Comparison of ENCODE assay signal across 18 cellular contexts in genomic region chr2:439540-440465, GRCh38.
A peak's percentile ranks its signal among the peaks of the same experiment; 100 is the strongest.
DNase-seq lines count a peak whose midpoint lies in the region; ATAC-seq, FAIRE-seq and TF ChIP-seq lines count a peak whose summit lies in the region.
"Had no signal": no experiment of that assay in that cellular context is flagged by ENCODE, and none has a peak within 500 bp of the region (broad histone marks: within the 10 kb centered on the region; RNA-seq: fewer than 3 reads in every experiment).

No MANE protein-coding gene starts in this region.

- no peaks in the 10 kb centered on the region for H3K9me3 ChIP-seq in CD8-positive, alpha-beta memory T cell (ENCODE audit: low read length)
- H3K9me3 ChIP-seq: gastrocnemius medialis had no signal

- CTCF ChIA-PET in CD8-positive, alpha-beta memory T cell (lab: Charles Lee): no interaction called here

- H3K27ac Mint-ChIP-seq in CD8-positive, alpha-beta memory T cell: peak overlapping the region in 5 of 8 donors; percentile 48 to 98 (median 77)
- no peak overlapping the region for H3K27ac Mint-ChIP-seq in activated T-helper 17 cell treated with anti-CD3 and anti-CD28 coated beads, Interleukin-2, amount 50 U/mL, for 72 hours
- H3K27ac Mint-ChIP-seq: activated CD4-positive, alpha-beta T cell treated with anti-CD3 and anti-CD28 coated beads for 36 hours had no signal

- POLR2A ChIA-PET in CD8-positive, alpha-beta memory T cell (lab: Charles Lee): no interaction called here

- ATAC-seq in activated T-helper 17 cell treated with anti-CD3 and anti-CD28 coated beads, Interleukin-2, amount 50 U/mL, for 72 hours (replicated peaks): no peak
- ATAC-seq in HG03439 (IDR thresholded peaks at IDR 0.05; ENCODE audit: unreplicated experiment) (no peak), GM21423 (IDR thresholded peaks at IDR 0.05; ENCODE audit: unreplicated experiment) (no peak), omental fat pad (ENCODE audit: low FRiP score) (no peak)
- ATAC-seq: activated CD4-positive, alpha-beta T cell treated with anti-CD3 and anti-CD28 coated beads for 36 hours; left ventricle myocardium superior had no signal

- peak; percentile 13 for FAIRE-seq in bronchial epithelial cell (lab: Jason Lieb, UNC)
- FAIRE-seq: GM18507 had no signal

- H3K27me3 Mint-ChIP-seq in CD8-positive, alpha-beta memory T cell: no peaks in the 10 kb centered on the region
- no peaks in the 10 kb centered on the region for H3K27me3 Mint-ChIP-seq in activated T-helper 17 cell treated with anti-CD3 and anti-CD28 coated beads, Interleukin-2, amount 50 U/mL, for 72 hours
- H3K27me3 Mint-ChIP-seq: activated CD4-positive, alpha-beta T cell treated with anti-CD3 and anti-CD28 coated beads for 36 hours had no signal

- no peaks in the 10 kb centered on the region for H3K36me3 ChIP-seq in CD8-positive, alpha-beta memory T cell (ENCODE audit: insufficient read depth, low read length)
- no peaks in the 10 kb centered on the region for H3K36me3 ChIP-seq in bronchial epithelial cell (ENCODE audit: control insufficient read depth, insufficient read depth, low read length)
- H3K36me3 ChIP-seq: gastrocnemius medialis had no signal

- no peak overlapping the region for H3K4me3 ChIP-seq in CD8-positive, alpha-beta memory T cell (ENCODE audit: low read length)
- no peak overlapping the region for H3K4me3 ChIP-seq in bronchial epithelial cell (ENCODE audit: low read depth, low read length)
- H3K4me3 ChIP-seq: gastrocnemius medialis, skin epidermis had no signal

- no peaks in the 10 kb centered on the region for H3K36me3 Mint-ChIP-seq in CD8-positive, alpha-beta memory T cell
- no peaks in the 10 kb centered on the region for H3K36me3 Mint-ChIP-seq in activated T-helper 17 cell treated with anti-CD3 and anti-CD28 coated beads, Interleukin-2, amount 50 U/mL, for 72 hours (ENCODE audit: low read depth)

- DNase-seq in CD8-positive, alpha-beta memory T cell: no peak
- DNase-seq in bronchial epithelial cell (ENCODE audit: low read depth): no peak
- DNase-seq in midbrain (lab: John Stamatoyannopoulos, UW): peak; percentile 68
- DNase-seq in omental fat pad (ENCODE audit: low spot score): no peak
- DNase-seq: activated CD4-positive, alpha-beta T cell treated with anti-CD3 and anti-CD28 coated beads for 36 hours; left ventricle myocardium superior; NCI-H1092 treated with DMSO at 0.1 percent for 48 hours; NCI-H2107; NCI-H510A treated with DMSO at 0.1 percent for 48 hours; stimulated activated CD4-positive, alpha-beta T cell treated with anti-CD3 and anti-CD28 coated beads, Interleukin-4, amount 100 ng/mL, for 4 hours had no signal

- no peak overlapping the region for H3K27ac ChIP-seq in CD8-positive, alpha-beta memory T cell (ENCODE audit: low read depth, low read length)
- peak overlapping the region; percentile 62 for H3K27ac ChIP-seq in temporal lobe (ENCODE audit: low read depth, low read length)
- H3K27ac ChIP-seq: gastrocnemius medialis had no signal

- peaks cover 26 to 38% (median 28%) of the 10 kb centered on the region in 3 donors for H3K4me1 Mint-ChIP-seq in CD8-positive, alpha-beta memory T cell
- peaks cover 15% of the 10 kb centered on the region for H3K4me1 Mint-ChIP-seq in activated T-helper 17 cell treated with anti-CD3 and anti-CD28 coated beads, Interleukin-2, amount 50 U/mL, for 72 hours

- peak overlapping the region in 2 of 7 donors; percentile 15 to 17 for H3K4me3 Mint-ChIP-seq in CD8-positive, alpha-beta memory T cell
- no peak overlapping the region for H3K4me3 Mint-ChIP-seq in activated T-helper 17 cell treated with anti-CD3 and anti-CD28 coated beads, Interleukin-2, amount 50 U/mL, for 72 hours
- H3K4me3 Mint-ChIP-seq: activated CD4-positive, alpha-beta T cell treated with anti-CD3 and anti-CD28 coated beads for 36 hours; central memory CD8-positive, alpha-beta T cell had no signal

- TF ChIP-seq CTCF in bronchial epithelial cell (IDR thresholded peaks at IDR 0.05; ENCODE audit: insufficient read depth, low read length, severe bottlenecking) (no peak), omental fat pad (IDR thresholded peaks at IDR 0.05) (no peak)

- no peaks in the 10 kb centered on the region for H3K27me3 ChIP-seq in CD8-positive, alpha-beta memory T cell (ENCODE audit: insufficient read depth, low read length, poor library complexity, severe bottlenecking)
- H3K27me3 ChIP-seq in bronchial epithelial cell (ENCODE audit: control insufficient read depth, insufficient read depth, low read length): no peaks in the 10 kb centered on the region
- H3K27me3 ChIP-seq: gastrocnemius medialis had no signal

- H3K9me3 Mint-ChIP-seq in CD8-positive, alpha-beta memory T cell: peaks cover 0 to 2% (median 0%) of the 10 kb centered on the region in 5 donors
- H3K9me3 Mint-ChIP-seq in activated T-helper 17 cell treated with anti-CD3 and anti-CD28 coated beads, Interleukin-2, amount 50 U/mL, for 72 hours: no peaks in the 10 kb centered on the region
- H3K9me3 Mint-ChIP-seq: central memory CD8-positive, alpha-beta T cell had no signal

- H3K4me1 ChIP-seq in CD8-positive, alpha-beta memory T cell (ENCODE audit: insufficient read depth, low read length): peaks cover 20% of the 10 kb centered on the region
- H3K4me1 ChIP-seq: gastrocnemius medialis had no signal
